In genomic region chrX:131305926-131306325, GRCh38 we compare ENCODE assay signal across 23 cellular contexts. TPM values are rescaled to one million over a fixed set of nuclear protein-coding genes. Genes with fewer than 3 reads are reported as not detected.
DNase-seq lines count a peak whose midpoint lies in the region; ATAC-seq and TF ChIP-seq lines count a peak whose summit lies in the region.
"Had no signal": no experiment of that assay in that cellular context is flagged by ENCODE, and none has a peak within 500 bp of the region (broad histone marks: within the 10 kb centered on the region; RNA-seq: fewer than 3 reads in every experiment).

No MANE protein-coding gene starts in this region.

- no peaks in the 10 kb centered on the region for H3K9me3 Mint-ChIP-seq in WTC11
- H3K9me3 Mint-ChIP-seq: CD8-positive, alpha-beta memory T cell; T-helper 1 cell treated with Interleukin-12 subunit alpha and Interleukin-12 subunit beta and Interleukin-4 antibody, amounts not matched to agents 30 μg/mL and 1 μg/mL, for 36 hours had no signal

- peaks cover 3% of the 10 kb centered on the region; the same call in 1 of the 2 replicates for H3K27me3 ChIP-seq in HUES48 (ENCODE audit: control insufficient read depth, insufficient read depth, low read length)
- H3K27me3 ChIP-seq: SJSA1 had no signal

- TF ChIP-seq CTCF in WTC11 (IDR thresholded peaks at IDR 0.05) = no peak

- no peaks in the 10 kb centered on the region for H3K27me3 Mint-ChIP-seq in WTC11 (ENCODE audit: low read depth)

- H3K36me3 ChIP-seq in HUES48 (ENCODE audit: control insufficient read depth, insufficient read depth, low read length) = no peaks in the 10 kb centered on the region
- H3K36me3 ChIP-seq: SJSA1 had no signal

- DNase-seq in Daoy (ENCODE audit: low read depth) (peak; percentile 19), WTC11 (ENCODE audit: low spot score) (no peak), iPS-NIHi11 (ENCODE audit: low spot score) (peak; percentile 10), NCI-H524 (lab: John Stamatoyannopoulos, UW) (no peak), SKM-1 treated with dmso at 0.1 percent for 144 hours (lab: John Stamatoyannopoulos, UW; ENCODE audit: unreplicated experiment) (no peak), cerebellar nuclear complex (lab: John Stamatoyannopoulos, UW) (no peak)
- DNase-seq: 8988T; AML-193; Calu3; CD8-positive, alpha-beta memory T cell; GM23248; HCEC 1CT; NCI-H1105; NCI-H146; NCI-H2029; NCI-H226; NCI-H510A treated with DMSO at 0.1 percent for 48 hours; NCI-H774 had no signal

- H3K4me1 ChIP-seq in HUES48 (ENCODE audit: control insufficient read depth, insufficient read depth, low read length) = peaks cover 43% of the 10 kb centered on the region
- H3K4me1 ChIP-seq: SJSA1 had no signal

- H3K27ac ChIP-seq in HUES48 (ENCODE audit: low read depth, low read length) = no peak overlapping the region
- H3K27ac ChIP-seq: C4-2B, GM23248, SJSA1 had no signal

- H3K4me3 ChIP-seq in HUES48 (ENCODE audit: low read depth, low read length) = no peak overlapping the region
- H3K4me3 ChIP-seq: GM23248, SJSA1 had no signal

- peaks cover 22% of the 10 kb centered on the region for H3K4me1 Mint-ChIP-seq in WTC11
- H3K4me1 Mint-ChIP-seq: CD8-positive, alpha-beta memory T cell had no signal

- POLR2A ChIA-PET in WTC11 (lab: Charles Lee) = interaction anchor here (0.9 kb wide), 1 partner anchor 17 kb away, joined by 3 read pairs; the partner anchor contains the start of gene IGSF1

- no peaks in the 10 kb centered on the region for H3K36me3 Mint-ChIP-seq in WTC11
- H3K36me3 Mint-ChIP-seq: CD8-positive, alpha-beta memory T cell had no signal

- no peaks in the 10 kb centered on the region for H3K9me3 ChIP-seq in HUES48 (ENCODE audit: control insufficient read depth, insufficient read depth, low read length)
- H3K9me3 ChIP-seq: SJSA1 had no signal

- H3K9ac ChIP-seq in HUES48 (ENCODE audit: low read depth, low read length) = peak overlapping the region; percentile 42; the same call in 1 of the 2 replicates
- H3K9ac ChIP-seq: GM23248 had no signal

- no peak overlapping the region for H3K4me3 Mint-ChIP-seq in WTC11
- H3K4me3 Mint-ChIP-seq: CD8-positive, alpha-beta memory T cell; T-helper 1 cell treated with Interleukin-12 subunit alpha and Interleukin-12 subunit beta and Interleukin-4 antibody, amounts not matched to agents 30 μg/mL and 1 μg/mL, for 36 hours had no signal

- peak; percentile 32; the same call in 1 of the 2 replicates for ATAC-seq in WTC11

- CTCF ChIA-PET in WTC11 (lab: Charles Lee) = interaction anchor here (1.0 to 1.4 kb wide), 3 partner anchors 43 to 237 kb away, joined by 3 to 4 read pairs (median 4); no protein-coding TSS in a partner anchor

- H3K27ac Mint-ChIP-seq in WTC11 = no peak overlapping the region
- H3K27ac Mint-ChIP-seq: CD8-positive, alpha-beta memory T cell; T-helper 1 cell treated with Interleukin-12 subunit alpha and Interleukin-12 subunit beta and Interleukin-4 antibody, amounts not matched to agents 30 μg/mL and 1 μg/mL, for 36 hours had no signal

TF ChIP-seq in WTC11, 78 proteins besides CTCF, POLR2A, EP300 and RAD21:
- TF ChIP-seq ZNF138 (CRISPR knock-in tag; conservative IDR thresholded peaks at IDR 0.05) (no peak), GABPB1 (CRISPR knock-in tag; IDR thresholded peaks at IDR 0.05) (no peak), ZNF263 (CRISPR knock-in tag; IDR thresholded peaks at IDR 0.05; ENCODE audit: low read depth) (no peak), JAZF1 (CRISPR knock-in tag; IDR thresholded peaks at IDR 0.05) (no peak), KAT7 (CRISPR knock-in tag; IDR thresholded peaks at IDR 0.05; ENCODE audit: borderline replicate concordance) (no peak)

RNA-seq across cellular contexts. Expression of gene IGSF1, which starts 16.8 kb away (rescaled TPM):
- total RNA-seq in Daoy (2014; rRNA removed; shearing (Covaris generic)) = 1.4 and 1.6 TPM in 2 replicates
- total RNA-seq in WTC11 (2021) = 16.2 to 23.6 TPM (median 19.1 TPM) in 3 replicates
- total RNA-seq: Calu3; CD8-positive, alpha-beta memory T cell; GM23248; OCI-LY7; SJSA1 had no signal

Comparison
In these comparisons a context has a peak if more than half of its experiments do, and no peak if none do; other contexts are left out.
1. DNase-seq: peak in Daoy (single experiment) and iPS-NIHi11 (single experiment); none in WTC11 (single experiment), NCI-H524 (0 of 2), SKM-1 treated with dmso at 0.1 percent for 144 hours (single experiment) and cerebellar nuclear complex (0 of 2).